Comparison of ENCODE assay signal across 26 cellular contexts in genomic region chr3:187122261-187122660, GRCh38.
"Had no signal": no experiment of that assay in that cellular context is flagged by ENCODE, and none has a peak within 500 bp of the region (broad histone marks: within the 10 kb centered on the region; RNA-seq: fewer than 3 reads in every experiment).

No MANE protein-coding gene starts in this region.

- H3K9me3 Mint-ChIP-seq: natural killer cell; stimulated activated effector memory CD8-positive, alpha-beta T cell treated with anti-CD3 and anti-CD28 coated beads, Interleukin-12 subunit alpha, Interleukin-12 subunit beta, amount 100 ng/mL, for 72 hours had no signal

- H3K36me3 ChIP-seq: gastrocnemius medialis, left lung, ovary, sigmoid colon, thoracic aorta, upper lobe of right lung, uterus had no signal

- H3K4me3 Mint-ChIP-seq: natural killer cell; stimulated activated effector memory CD8-positive, alpha-beta T cell treated with anti-CD3 and anti-CD28 coated beads, Interleukin-12 subunit alpha, Interleukin-12 subunit beta, amount 100 ng/mL, for 72 hours had no signal

- H2AFZ ChIP-seq: hepatocyte had no signal

- DNase-seq: dorsolateral prefrontal cortex; effector CD4-positive, alpha-beta T cell; foreskin fibroblast; gastrocnemius medialis; head of caudate nucleus; left cardiac atrium; left lung; mammary epithelial cell; natural killer cell; occipital lobe; ovary; posterior cingulate gyrus; psoas muscle; right cardiac atrium; sigmoid colon; stimulated activated CD4-positive, alpha-beta T cell treated with anti-CD3 and anti-CD28 coated beads, Interleukin-2, amount 100 ng/mL, for 24 hours; stimulated activated CD4-positive, alpha-beta T cell treated with anti-CD3 and anti-CD28 coated beads, Interleukin-4, amount 100 ng/mL, for 24 hours; stimulated activated naive CD8-positive, alpha-beta T cell treated with anti-CD3 and anti-CD28 coated beads, Interleukin-15, Interleukin-2, amounts not matched to agents 100 U/mL and 50 U/mL, for 24 hours; upper lobe of right lung; uterus had no signal

- H3K36me3 Mint-ChIP-seq: natural killer cell; stimulated activated effector memory CD8-positive, alpha-beta T cell treated with anti-CD3 and anti-CD28 coated beads, Interleukin-12 subunit alpha, Interleukin-12 subunit beta, amount 100 ng/mL, for 72 hours had no signal

- H3K4me2 ChIP-seq: hepatocyte had no signal

- H3K27ac Mint-ChIP-seq: natural killer cell; stimulated activated effector memory CD8-positive, alpha-beta T cell treated with anti-CD3 and anti-CD28 coated beads, Interleukin-12 subunit alpha, Interleukin-12 subunit beta, amount 100 ng/mL, for 72 hours had no signal

- H3K4me3 ChIP-seq: dorsolateral prefrontal cortex, gastrocnemius medialis, hepatocyte, left lung, ovary, psoas muscle, sigmoid colon, thoracic aorta, tibial nerve, upper lobe of right lung, uterus had no signal

- H3K27ac ChIP-seq: dorsolateral prefrontal cortex, gastrocnemius medialis, hepatocyte, left lung, ovary, psoas muscle, sigmoid colon, thoracic aorta, tibial nerve, upper lobe of right lung, uterus had no signal

- ATAC-seq: gastrocnemius medialis; left cardiac atrium; left lung; natural killer cell; psoas muscle; right cardiac atrium; stimulated activated effector memory CD8-positive, alpha-beta T cell treated with anti-CD3 and anti-CD28 coated beads, Interleukin-12 subunit alpha, Interleukin-12 subunit beta, amount 100 ng/mL, for 72 hours; stimulated activated naive CD8-positive, alpha-beta T cell treated with anti-CD3 and anti-CD28 coated beads, Interleukin-15, Interleukin-2, amounts not matched to agents 100 U/mL and 50 U/mL, for 24 hours; upper lobe of right lung had no signal

- H3K27me3 ChIP-seq: dorsolateral prefrontal cortex, gastrocnemius medialis, hepatocyte, left lung, ovary, sigmoid colon, tibial nerve, upper lobe of right lung, uterus had no signal

- H3K9me3 ChIP-seq: gastrocnemius medialis, ovary, psoas muscle, sigmoid colon, thoracic aorta, tibial nerve, upper lobe of right lung, uterus had no signal

- FAIRE-seq: colon, islet of Langerhans had no signal

- H3K79me2 ChIP-seq: hepatocyte had no signal

- H3K4me1 ChIP-seq: gastrocnemius medialis, left lung, psoas muscle, sigmoid colon, tibial nerve, upper lobe of right lung, uterus had no signal

- H3K4me1 Mint-ChIP-seq: stimulated activated effector memory CD8-positive, alpha-beta T cell treated with anti-CD3 and anti-CD28 coated beads, Interleukin-12 subunit alpha, Interleukin-12 subunit beta, amount 100 ng/mL, for 72 hours had no signal
